ENCODE assay signal across 8 cellular contexts in genomic region chr15:42207674-42208579, GRCh38. TPM values are rescaled to one million over a fixed set of nuclear protein-coding genes. Genes with fewer than 3 reads are reported as not detected.
DNase-seq lines count a peak whose midpoint lies in the region; ATAC-seq and TF ChIP-seq lines count a peak whose summit lies in the region.

TSS of gene VPS39 (minus strand) at chr15:42208304. CDS start at chr15:42208153, 151 bp downstream.

- intact Hi-C loops in colonic mucosa (cut with DNase I) = no loop called here

- no peaks in the 10 kb centered on the region for H3K4me1 ChIP-seq in colonic mucosa

- peaks cover 10% of the 10 kb centered on the region for H3K36me3 ChIP-seq in colonic mucosa

- H3K9me3 ChIP-seq in colonic mucosa = no peaks in the 10 kb centered on the region

- peak; percentile 92 for ATAC-seq in HG03439 (IDR thresholded peaks at IDR 0.05; ENCODE audit: unreplicated experiment)

- H3K27me3 ChIP-seq in colonic mucosa = no peaks in the 10 kb centered on the region

- H3K27ac ChIP-seq in colonic mucosa = peak within 1 kb of the TSS; percentile 56

- peak within 1 kb of the TSS; percentile 92 to 94 for H3K9ac ChIP-seq in colonic mucosa (ENCODE audit: low read depth in 2 of 2, low read length in 2 of 2)

- DNase-seq in Ammon's horn (ENCODE audit: low spot score) = peak; percentile 96
- peak; percentile 77 to 85 for DNase-seq in NCI-H524 (lab: John Stamatoyannopoulos, UW)
- peak; percentile 89 for DNase-seq in activated CD4-positive, alpha-beta T cell treated with anti-CD3 and anti-CD28 coated beads for 48 hours
- DNase-seq in colonic mucosa = peak; percentile 89
- DNase-seq in kidney tubule cell (ENCODE audit: low spot score) = peak; percentile 87
- DNase-seq in stimulated activated CD4-positive, alpha-beta T cell treated with anti-CD3 and anti-CD28 coated beads, Interleukin-1b, Interleukin-23, amount 100 ng/mL, for 1 hour (ENCODE audit: low read depth in 2 of 2) = peak; percentile 35 to 72

- TF ChIP-seq POLR2A in GM19193 (IDR thresholded peaks at IDR 0.05; ENCODE audit: extremely low read depth, insufficient read depth, insufficient read length) = peak; percentile 87

- peak within 1 kb of the TSS; percentile 80 for H3K4me3 ChIP-seq in colonic mucosa

- TF ChIP-seq CTCF in colonic mucosa (IDR thresholded peaks at IDR 0.05) = no peak

RNA-seq across cellular contexts. Expression of gene VPS39, which starts in this region (rescaled TPM):
- 10 to 100 TPM; 49.1 to 50.4 TPM for total RNA-seq in colonic mucosa

Comparison
In these comparisons a context has a peak if more than half of its experiments do, and no peak if none do; other contexts are left out.
1. Peak in every context shown above with its lines: DNase-seq, ATAC-seq, H3K4me3 ChIP-seq and H3K27ac ChIP-seq.